Comparison of ENCODE assay signal across 3 cellular contexts in the genomic region with DNA sequence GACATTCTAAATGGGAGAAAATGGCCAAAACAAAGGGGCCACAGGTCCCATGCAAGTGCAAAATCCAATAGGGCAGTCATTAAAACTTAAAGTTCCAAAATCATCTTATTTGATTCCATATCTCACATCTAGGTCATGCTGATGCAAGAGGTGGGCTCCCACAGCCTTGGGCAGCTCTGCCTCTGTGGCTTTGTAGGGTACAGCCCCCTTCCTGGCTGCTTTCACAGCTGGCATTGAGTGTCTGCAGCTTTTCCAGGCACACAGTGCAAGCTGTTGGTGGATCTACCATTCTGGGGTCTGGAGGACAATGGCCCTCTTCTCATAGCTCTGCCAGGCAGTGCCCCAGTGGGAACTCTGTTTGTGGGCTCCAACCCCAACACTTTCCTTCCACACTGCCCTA. TPM values are rescaled to one million over a fixed set of nuclear protein-coding genes. Genes with fewer than 3 reads are reported as not detected.
"Had no signal": no experiment of that assay in that cellular context is flagged by ENCODE, and none has a peak within 500 bp of the region (broad histone marks: within the 10 kb centered on the region; RNA-seq: fewer than 3 reads in every experiment).

No MANE protein-coding gene starts in this region.

RNA-seq across cellular contexts. Expression of a gene that starts 50.7 kb away (rescaled TPM):
- total RNA-seq: mononuclear cell, natural killer cell had no signal
- polyA plus RNA-seq: immature natural killer cell had no signal
